In the genomic region with DNA sequence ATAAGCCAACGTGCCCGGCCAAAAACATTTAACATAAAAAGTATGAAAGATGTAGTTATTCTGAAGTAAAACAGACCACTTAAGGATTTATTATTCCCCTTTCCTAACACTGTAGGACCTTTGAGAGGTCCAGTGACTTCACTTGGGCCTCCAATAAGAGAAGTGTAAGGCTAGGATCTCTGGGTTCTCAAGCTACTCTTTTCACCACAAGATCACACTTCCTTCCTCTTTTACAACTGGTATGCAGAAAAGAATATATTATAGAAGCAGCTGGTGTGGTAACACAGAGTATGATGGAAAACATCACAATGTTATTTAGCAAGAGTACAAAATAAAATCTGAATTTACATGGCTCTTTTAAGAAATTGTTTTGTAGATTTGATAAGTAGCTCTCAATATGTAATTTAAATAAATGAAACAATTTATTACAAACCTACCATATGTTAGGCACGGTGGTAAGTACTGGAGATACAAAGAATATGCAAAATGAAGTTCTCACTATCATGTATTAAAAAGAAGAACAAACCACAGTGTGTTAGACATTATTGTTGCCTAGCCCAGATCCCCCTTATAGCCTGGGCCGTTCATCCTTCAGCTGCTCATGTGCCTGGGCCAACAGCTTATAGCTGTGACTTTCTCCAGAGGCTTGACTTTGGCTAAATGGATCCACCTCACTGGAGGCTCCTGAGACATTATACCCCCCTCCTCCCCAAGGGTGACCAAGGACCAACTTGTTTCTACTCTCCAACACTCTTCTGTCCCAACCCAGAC, we compare ENCODE assay signal across 9 cellular contexts. TPM values are rescaled to one million over a fixed set of nuclear protein-coding genes. Genes with fewer than 3 reads are reported as not detected.
DNase-seq lines count a peak whose midpoint lies in the region; ATAC-seq and TF ChIP-seq lines count a peak whose summit lies in the region.
"Had no signal": no experiment of that assay in that cellular context is flagged by ENCODE, and none has a peak within 500 bp of the region (broad histone marks: within the 10 kb centered on the region; RNA-seq: fewer than 3 reads in every experiment).

No MANE protein-coding gene starts in this region.

- H3K27ac ChIP-seq in body of pancreas = peak overlapping the region in 1 of 4 donors; percentile 21
- peak overlapping the region in 11 of 59 donors; percentile 3 to 80 (median 27) for H3K27ac ChIP-seq in dorsolateral prefrontal cortex
- H3K27ac ChIP-seq: parathyroid adenoma had no signal

- H3K4me3 ChIP-seq in H7 (ENCODE audit: insufficient read depth, low read depth, low read length) (no peak overlapping the region), body of pancreas (no peak overlapping the region), dorsolateral prefrontal cortex (no peak overlapping the region)

- ATAC-seq in GM18502 (IDR thresholded peaks at IDR 0.05; ENCODE audit: poor library complexity, unreplicated experiment) (peak; percentile 97), HG02623 (IDR thresholded peaks at IDR 0.05; ENCODE audit: unreplicated experiment) (peak; percentile 90), body of pancreas (no peak)

- no peak for TF ChIP-seq POLR2A in body of pancreas (IDR thresholded peaks at IDR 0.05)

- no peak for TF ChIP-seq CTCF in body of pancreas (IDR thresholded peaks at IDR 0.05)
- no peak for TF ChIP-seq CTCF in dorsolateral prefrontal cortex (IDR thresholded peaks at IDR 0.05 in 54 of 56, conservative IDR thresholded peaks at IDR 0.05 in 2 of 56; ENCODE audit: low read depth in 1 of 56, partially characterized antibody in 56 of 56)

- no peaks in the 10 kb centered on the region for H3K4me1 ChIP-seq in body of pancreas
- H3K4me1 ChIP-seq: parathyroid adenoma had no signal

- H3K36me3 ChIP-seq in H7 (replicated peaks; ENCODE audit: control insufficient read depth, insufficient read depth, low read length) (no peaks in the 10 kb centered on the region), body of pancreas (replicated peaks in 1 of 2; ENCODE audit: insufficient read depth in 1 of 2, low read depth in 2 of 2) (no peaks in the 10 kb centered on the region)

- H3K9me3 ChIP-seq in body of pancreas = no peaks in the 10 kb centered on the region

- WGBS in body of pancreas, 2 donors = 68 to 81% methylated on average over 4 of the region's 4 CpGs

- intact Hi-C loops in body of pancreas (cut with DNase I) = loop anchor here (10.0 kb wide), 1 partner anchor 78 kb away; no protein-coding TSS in a partner anchor
- intact Hi-C loops in dorsolateral prefrontal cortex (cut with DNase I) = no loop called here

- H3K27me3 ChIP-seq in H7 (ENCODE audit: control insufficient read depth, insufficient read depth, low read length) = no peaks in the 10 kb centered on the region
- H3K27me3 ChIP-seq in body of pancreas = no peaks in the 10 kb centered on the region
- H3K27me3 ChIP-seq in dorsolateral prefrontal cortex = no peaks in the 10 kb centered on the region

- DNase-seq in MV-4-11 (lab: John Stamatoyannopoulos, UW) = peak; percentile 98
- peak; percentile 75 for DNase-seq in medulla oblongata (ENCODE audit: extremely low spot score)
- no peak for DNase-seq in H7
- DNase-seq in body of pancreas = no peak
- DNase-seq in dorsolateral prefrontal cortex = no peak
- DNase-seq in DMS 273 (lab: John Stamatoyannopoulos, UW; ENCODE audit: unreplicated experiment) = no peak

RNA-seq across cellular contexts. Expression of gene CCNG2, which starts 30.0 kb away (rescaled TPM):
- total RNA-seq in H7 (2014; rRNA removed; shearing (Covaris generic)) = 6.2 and 8.6 TPM in 2 replicates
- total RNA-seq in body of pancreas (10 to 100 TPM; 13.5 to 13.7 TPM), dorsolateral prefrontal cortex (10 to 100 TPM; 26.7 to 72.3 (median 49.5) TPM)

RNA-seq across cellular contexts. Expression of gene CCNI, which starts 51.2 kb away (rescaled TPM):
- 149 and 177 TPM in 2 replicates for total RNA-seq in H7 (2014; rRNA removed; shearing (Covaris generic))
- total RNA-seq in body of pancreas (100 to 1,000 TPM in 1 of 2 donors, 10 to 100 TPM in 1; 92.6 to 185 TPM), dorsolateral prefrontal cortex (100 to 1,000 TPM; 250 to 549 (median 371) TPM)

Comparison
In these comparisons a context has a peak if more than half of its experiments do, and no peak if none do; other contexts are left out.
1. DNase-seq: peak in MV-4-11 (single experiment) and medulla oblongata (single experiment); none in H7 (single experiment), body of pancreas (0 of 4), dorsolateral prefrontal cortex (0 of 10) and DMS 273 (single experiment).